Comparison of ENCODE assay signal across 9 cellular contexts in genomic region chr18:61569176-61569892, GRCh38.
DNase-seq lines count a peak whose midpoint lies in the region; ATAC-seq, FAIRE-seq and TF ChIP-seq lines count a peak whose summit lies in the region.
"Had no signal": no experiment of that assay in that cellular context is flagged by ENCODE, and none has a peak within 500 bp of the region (broad histone marks: within the 10 kb centered on the region; RNA-seq: fewer than 3 reads in every experiment).

No MANE protein-coding gene starts in this region.

- H3K79me2 ChIP-seq in SK-N-SH (ENCODE audit: insufficient read depth): no peaks in the 10 kb centered on the region

- H3K36me3 ChIP-seq in SK-N-SH (replicated peaks in 1 of 2; ENCODE audit: control insufficient read depth in 1 of 2, insufficient read depth in 2 of 2, low read length in 1 of 2) (peaks cover 0 to 17% of the 10 kb centered on the region in 2 experiments), small intestine (ENCODE audit: control insufficient read depth in 2 of 2, insufficient read depth in 2 of 2, low read length in 2 of 2) (no peaks in the 10 kb centered on the region)

- peaks cover 0 to 14% of the 10 kb centered on the region in 2 experiments; a peak in 1 of 4 replicates for H3K4me1 ChIP-seq in SK-N-SH (ENCODE audit: control insufficient read depth in 1 of 2, insufficient read depth in 2 of 2, low read depth in 1 of 2, low read length in 1 of 2)
- H3K4me1 ChIP-seq in small intestine (ENCODE audit: control insufficient read depth in 2 of 2, insufficient read depth in 1 of 2, low read depth in 1 of 2, low read length in 1 of 2): no peaks in the 10 kb centered on the region

- H3K9me2 ChIP-seq in SK-N-SH: no peaks in the 10 kb centered on the region

- H3K4me2 ChIP-seq in SK-N-SH: peak overlapping the region; percentile 54

- DNase-seq in GM03348 (ENCODE audit: low spot score) (peak; percentile 70), SK-N-SH (no peak), fibroblast of mammary gland (ENCODE audit: low read depth) (peak; percentile 47), skeletal muscle cell (ENCODE audit: low read depth) (peak; percentile 60), small intestine (no peak)
- DNase-seq: stimulated activated CD4-positive, alpha-beta T cell treated with anti-CD3 and anti-CD28 coated beads, Interleukin-2, amount 100 ng/mL, for 24 hours had no signal

- POLR2A ChIA-PET in SK-N-SH (lab: Yijun Ruan, JAX): no interaction called here

- CTCF ChIA-PET in SK-N-SH (lab: Yijun Ruan, JAX): interaction anchor here (1.2 to 1.5 kb wide), 2 partner anchors 13 to 331 kb away, joined by 3 to 4 read pairs; no protein-coding TSS in a partner anchor

- no peak for ATAC-seq in HG02870 (IDR thresholded peaks at IDR 0.05; ENCODE audit: unreplicated experiment)
- no peak for ATAC-seq in HG03439 (IDR thresholded peaks at IDR 0.05; ENCODE audit: unreplicated experiment)
- no peak for ATAC-seq in GM21737 (IDR thresholded peaks at IDR 0.05; ENCODE audit: unreplicated experiment)

- no peak overlapping the region for H3K4me3 ChIP-seq in SK-N-SH (ENCODE audit: low read depth in 2 of 2, low read length in 1 of 2)
- H3K4me3 ChIP-seq in fibroblast of mammary gland (ENCODE audit: control insufficient read depth, low read depth, low read length): no peak overlapping the region
- no peak overlapping the region for H3K4me3 ChIP-seq in skeletal muscle cell (ENCODE audit: low read depth, low read length)
- H3K4me3 ChIP-seq in small intestine (ENCODE audit: low read depth in 1 of 2, low read length in 2 of 2): no peak overlapping the region

- TF ChIP-seq CTCF in SK-N-SH (IDR thresholded peaks at IDR 0.05) (no peak), fibroblast of mammary gland (conservative IDR thresholded peaks at IDR 0.05; ENCODE audit: control insufficient read depth, insufficient read depth, low read depth, low read length) (no peak)

- peak overlapping the region; percentile 60; the same call in 1 of the 2 replicates for H2AFZ ChIP-seq in SK-N-SH (ENCODE audit: low read depth)

- peak overlapping the region; percentile 70 to 88; a peak in 3 of 4 replicates for H3K27ac ChIP-seq in SK-N-SH (ENCODE audit: low read depth in 2 of 2, low read length in 1 of 2)
- H3K27ac ChIP-seq in small intestine (ENCODE audit: low read depth in 1 of 2, low read length in 1 of 2): no peak overlapping the region

- H3F3A ChIP-seq in SK-N-SH (replicated peaks; ENCODE audit: insufficient read depth): peaks cover 21% of the 10 kb centered on the region

- no peak for TF ChIP-seq RAD21 in SK-N-SH (IDR thresholded peaks at IDR 0.05; ENCODE audit: low read length)

- H4K20me1 ChIP-seq in SK-N-SH (ENCODE audit: insufficient read depth): no peaks in the 10 kb centered on the region

- WGBS in SK-N-SH (ENCODE audit: low lambda C conversion rate): 49% methylated on average over 8 of the region's 9 CpGs
- 87 to 88% (median 87%) methylated on average over 9 of the region's 9 CpGs for WGBS in small intestine, 3 donors

- peak in 1 of 2 experiments; percentile 61; a peak in 1 of 4 replicates for TF ChIP-seq EP300 in SK-N-SH (IDR thresholded peaks at IDR 0.05; ENCODE audit: borderline replicate concordance in 1 of 2, low read depth in 1 of 2, low read length in 1 of 2)

- FAIRE-seq in small intestine (lab: Jason Lieb, UNC): no peak

- peak overlapping the region; percentile 47; the same call in 1 of the 2 replicates for H3K9ac ChIP-seq in SK-N-SH

- H3K27me3 ChIP-seq in SK-N-SH (ENCODE audit: insufficient read depth) (no peaks in the 10 kb centered on the region), small intestine (ENCODE audit: control insufficient read depth in 2 of 2, insufficient read depth in 2 of 2, low read length in 2 of 2) (no peaks in the 10 kb centered on the region)

- 0 out of 2 replicates have a peak, but pooled peaks cover 9% of the 10 kb centered on the region for H3K9me3 ChIP-seq in SK-N-SH
- no peaks in the 10 kb centered on the region for H3K9me3 ChIP-seq in small intestine (ENCODE audit: control insufficient read depth, low read depth)

TF ChIP-seq in SK-N-SH, 30 proteins besides CTCF, POLR2A, EP300 and RAD21:
- TF ChIP-seq MXI1 (IDR thresholded peaks at IDR 0.05; ENCODE audit: low read depth, low read length) (no peak), MAX (IDR thresholded peaks at IDR 0.05; ENCODE audit: low read depth) (peak; percentile 80), PBX3 (IDR thresholded peaks at IDR 0.05) (peak; percentile 67), EZH2phosphoT487 (IDR thresholded peaks at IDR 0.05; ENCODE audit: borderline replicate concordance, low read depth) (no peak), RXRA (IDR thresholded peaks at IDR 0.05; ENCODE audit: borderline replicate concordance, low read depth) (peak; percentile 35; the same call in 1 of the 2 replicates), MEF2A (IDR thresholded peaks at IDR 0.05; ENCODE audit: borderline replicate concordance, low read depth) (no peak), TEAD4 (IDR thresholded peaks at IDR 0.05; ENCODE audit: borderline replicate concordance, insufficient read depth) (peak; percentile 66), FOSL2 (IDR thresholded peaks at IDR 0.05; ENCODE audit: borderline replicate concordance, low read depth) (peak; percentile 92), JUND (IDR thresholded peaks at IDR 0.05) (peak; percentile 86), FOXM1 (IDR thresholded peaks at IDR 0.05; ENCODE audit: low read depth) (peak; percentile 37; the same call in 1 of the 2 replicates), NFIC (IDR thresholded peaks at IDR 0.05; ENCODE audit: borderline replicate concordance) (peak; percentile 86), POLR2AphosphoS5 (IDR thresholded peaks at IDR 0.05; ENCODE audit: low read depth, low read length) (peak; percentile 32; the same call in 1 of the 2 replicates), TCF12 (IDR thresholded peaks at IDR 0.05) (peak; percentile 75)

Comparison
In these comparisons a context has a peak if more than half of its experiments do, and no peak if none do; other contexts are left out.
1. DNase-seq: peak in GM03348 (single experiment), fibroblast of mammary gland (single experiment) and skeletal muscle cell (single experiment); none in SK-N-SH (single experiment) and small intestine (single experiment).
2. H3K27ac ChIP-seq: peak in SK-N-SH (2 of 2); none in small intestine (0 of 2).